In the genomic region with DNA sequence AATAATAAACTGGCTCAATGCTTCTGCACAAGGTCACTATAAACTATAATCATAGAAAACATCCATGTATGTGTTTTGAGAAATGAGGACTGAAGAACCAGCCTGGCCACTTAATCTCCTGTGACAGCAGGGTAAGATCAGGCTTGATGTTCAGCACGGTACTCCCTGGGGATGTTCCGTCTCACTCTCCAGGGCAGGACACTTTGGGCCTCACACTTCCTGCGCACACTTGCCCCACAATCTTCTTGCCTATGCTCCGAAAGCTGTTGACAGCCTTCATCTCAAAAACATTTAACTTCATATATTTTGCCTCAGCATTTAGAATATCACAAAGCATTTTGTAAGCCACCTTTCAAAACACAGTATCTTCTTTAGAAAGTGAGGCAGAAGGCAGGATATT, we compare ENCODE assay signal across 23 cellular contexts.
"Had no signal": no experiment of that assay in that cellular context is flagged by ENCODE, and none has a peak within 500 bp of the region (broad histone marks: within the 10 kb centered on the region; RNA-seq: fewer than 3 reads in every experiment).

No MANE protein-coding gene starts in this region.

- H2AFZ ChIP-seq: neural progenitor cell, parathyroid adenoma had no signal

- DNase-seq: activated CD4-positive, alpha-beta memory T cell treated with anti-CD3 and anti-CD28 coated beads, Interleukin-2, amount 10 ng/mL, durations not matched to agents 7 days and 5 days; activated CD4-positive, alpha-beta T cell treated with anti-CD3 and anti-CD28 coated beads, Interleukin-2, amount 10 ng/mL, durations not matched to agents 24 days and 14 days; activated CD4-positive, CD25-positive, alpha-beta regulatory T cell treated with anti-CD3 and anti-CD28 coated beads, Interleukin-2, amount 50 U/mL, for 72 hours; activated gamma-delta T cell treated with Interleukin-2 at 50 U/mL for 16 hours; activated naive CD4-positive, alpha-beta T cell treated with anti-CD3 and anti-CD28 coated beads, Interleukin-2, amount 50 U/mL, for 16 hours; activated T-cell treated with anti-CD3 and anti-CD28 coated beads, Interleukin-2, amount 50 U/mL, for 4 hours; amygdala; caudate nucleus; endodermal cell; left ventricle myocardium superior; natural killer cell; occipital lobe; right cardiac atrium; stimulated activated CD4-positive, alpha-beta T cell treated with anti-CD3 and anti-CD28 coated beads, Interleukin-15, amount 100 ng/mL, for 24 hours; stimulated activated CD4-positive, alpha-beta T cell treated with anti-CD3 and anti-CD28 coated beads, Interleukin-2, amount 100 ng/mL, for 24 hours; stimulated activated naive CD4-positive, alpha-beta T cell; T-helper 17 cell; tibial artery; uterus had no signal

- H3K27ac Mint-ChIP-seq: activated CD4-positive, alpha-beta memory T cell treated with anti-CD3 and anti-CD28 coated beads, Interleukin-2, amount 10 ng/mL, durations not matched to agents 7 days and 5 days; activated CD4-positive, alpha-beta T cell treated with anti-CD3 and anti-CD28 coated beads, Interleukin-2, amount 10 ng/mL, durations not matched to agents 24 days and 14 days; activated T-helper 17 cell treated with anti-CD3 and anti-CD28 coated beads, Interleukin-2, amount 50 U/mL, for 72 hours; endodermal cell; natural killer cell; neural progenitor cell; T-helper 17 cell had no signal

- ATAC-seq: activated T-cell treated with anti-CD3 and anti-CD28 coated beads, Interleukin-2, amount 50 U/mL, for 4 hours; activated T-helper 17 cell treated with anti-CD3 and anti-CD28 coated beads, Interleukin-2, amount 50 U/mL, for 72 hours; left ventricle myocardium superior; natural killer cell; right cardiac atrium; T-helper 17 cell had no signal

- H3K4me3 ChIP-seq: neural progenitor cell, suprapubic skin, tibial artery, uterus had no signal

- H3K4me1 ChIP-seq: neural progenitor cell, parathyroid adenoma had no signal

- H3K36me3 ChIP-seq: neural progenitor cell, suprapubic skin, tibial artery, uterus had no signal

- H3K27me3 ChIP-seq: neural progenitor cell, suprapubic skin, tibial artery, uterus had no signal

- H3K4me1 Mint-ChIP-seq: activated CD4-positive, alpha-beta memory T cell treated with anti-CD3 and anti-CD28 coated beads, Interleukin-2, amount 10 ng/mL, durations not matched to agents 7 days and 5 days; activated CD4-positive, alpha-beta T cell treated with anti-CD3 and anti-CD28 coated beads, Interleukin-2, amount 10 ng/mL, durations not matched to agents 24 days and 14 days; activated T-helper 17 cell treated with anti-CD3 and anti-CD28 coated beads, Interleukin-2, amount 50 U/mL, for 72 hours; T-helper 17 cell had no signal

- H3K4me3 Mint-ChIP-seq: activated CD4-positive, alpha-beta memory T cell treated with anti-CD3 and anti-CD28 coated beads, Interleukin-2, amount 10 ng/mL, durations not matched to agents 7 days and 5 days; activated CD4-positive, alpha-beta T cell treated with anti-CD3 and anti-CD28 coated beads, Interleukin-2, amount 10 ng/mL, durations not matched to agents 24 days and 14 days; activated T-cell treated with anti-CD3 and anti-CD28 coated beads, Interleukin-2, amount 50 U/mL, for 4 hours; activated T-helper 17 cell treated with anti-CD3 and anti-CD28 coated beads, Interleukin-2, amount 50 U/mL, for 72 hours; endodermal cell; natural killer cell; neural progenitor cell; T-helper 17 cell had no signal

- H3K36me3 Mint-ChIP-seq: natural killer cell, neural progenitor cell had no signal

- H3K4me2 ChIP-seq: neural progenitor cell had no signal

- H3K27ac ChIP-seq: neural progenitor cell, parathyroid adenoma, suprapubic skin, tibial artery, uterus had no signal

- H3K9me3 Mint-ChIP-seq: activated CD4-positive, alpha-beta memory T cell treated with anti-CD3 and anti-CD28 coated beads, Interleukin-2, amount 10 ng/mL, durations not matched to agents 7 days and 5 days; activated CD4-positive, alpha-beta T cell treated with anti-CD3 and anti-CD28 coated beads, Interleukin-2, amount 10 ng/mL, durations not matched to agents 24 days and 14 days; activated T-cell treated with anti-CD3 and anti-CD28 coated beads, Interleukin-2, amount 50 U/mL, for 4 hours; activated T-helper 17 cell treated with anti-CD3 and anti-CD28 coated beads, Interleukin-2, amount 50 U/mL, for 72 hours; endodermal cell; natural killer cell; neural progenitor cell had no signal

- H3K27me3 Mint-ChIP-seq: activated CD4-positive, alpha-beta memory T cell treated with anti-CD3 and anti-CD28 coated beads, Interleukin-2, amount 10 ng/mL, durations not matched to agents 7 days and 5 days had no signal

- H3K9me3 ChIP-seq: suprapubic skin, tibial artery, uterus had no signal

- H3K9ac ChIP-seq: neural progenitor cell, parathyroid adenoma had no signal
